16 cellular contexts compared by ENCODE assay signal in the genomic region with DNA sequence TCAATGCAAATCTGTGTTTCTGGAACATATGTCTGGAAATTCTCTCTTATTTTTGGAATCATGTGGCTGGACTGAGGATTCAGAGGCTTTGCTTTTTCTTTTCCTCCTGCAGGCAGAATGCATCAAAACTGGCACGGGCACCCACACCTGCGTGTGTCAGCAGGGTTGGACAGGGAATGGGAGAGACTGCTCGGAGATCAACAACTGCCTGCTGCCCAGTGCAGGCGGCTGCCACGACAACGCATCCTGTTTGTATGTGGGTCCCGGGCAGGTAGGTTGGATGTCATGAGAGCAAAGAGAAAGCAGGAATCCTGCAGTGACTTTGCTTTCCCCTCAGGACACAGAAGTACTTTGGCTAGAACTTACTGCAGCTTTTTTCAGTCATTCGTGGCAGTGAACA.
DNase-seq lines count a peak whose midpoint lies in the region; ATAC-seq and TF ChIP-seq lines count a peak whose summit lies in the region.
"Had no signal": no experiment of that assay in that cellular context is flagged by ENCODE, and none has a peak within 500 bp of the region (broad histone marks: within the 10 kb centered on the region; RNA-seq: fewer than 3 reads in every experiment).

No MANE protein-coding gene starts in this region.

- TF ChIP-seq CTCF in RWPE2 (IDR thresholded peaks at IDR 0.05; ENCODE audit: poor library complexity, severe bottlenecking) (no peak), uterus (IDR thresholded peaks at IDR 0.05) (no peak)

- WGBS in aorta, 2 donors = 59 to 65% methylated on average over 8 of the region's 8 CpGs

- intact Hi-C loops in aorta (cut with DNase I) (no loop called here), uterus (cut with DNase I; ENCODE audit: low total_unique reads) (no loop called here)

- DNase-seq in DMS153 (lab: John Stamatoyannopoulos, UW) (peak; percentile 87), NCI-H1417 treated with DMSO at 0.1 percent for 48 hours (lab: John Stamatoyannopoulos, UW) (peak; percentile 31), RWPE2 (ENCODE audit: low spot score) (no peak), left kidney (ENCODE audit: low read depth, low spot score) (peak; percentile 39), aorta (no peak), LoVo (ENCODE audit: low spot score) (no peak), SKM-1 treated with dmso at 0.1 percent for 144 hours (lab: John Stamatoyannopoulos, UW; ENCODE audit: unreplicated experiment) (no peak), uterus (no peak)
- DNase-seq: CD8-positive, alpha-beta T cell; central memory CD4-positive, alpha-beta T cell; effector memory CD4-positive, alpha-beta T cell; MM.1S; occipital lobe; right cardiac atrium; SJCRH30 had no signal

- no peaks in the 10 kb centered on the region for H3K27me3 ChIP-seq in RWPE2 (ENCODE audit: insufficient read depth, poor library complexity, severe bottlenecking)
- H3K27me3 ChIP-seq in aorta (ENCODE audit: control insufficient read depth in 1 of 2, insufficient read depth in 2 of 2, low read length in 1 of 2) = no peaks in the 10 kb centered on the region
- H3K27me3 ChIP-seq in uterus = no peaks in the 10 kb centered on the region
- H3K27me3 ChIP-seq: SJCRH30 had no signal

- no peaks in the 10 kb centered on the region for H3K4me1 ChIP-seq in RWPE2 (ENCODE audit: insufficient read depth, poor library complexity, severe bottlenecking)
- H3K4me1 ChIP-seq in aorta (ENCODE audit: control insufficient read depth in 1 of 2, insufficient read depth in 2 of 2, low read length in 2 of 2) = no peaks in the 10 kb centered on the region
- no peaks in the 10 kb centered on the region for H3K4me1 ChIP-seq in uterus

- no peaks in the 10 kb centered on the region for H3K9me3 ChIP-seq in RWPE2 (ENCODE audit: severe bottlenecking)
- no peaks in the 10 kb centered on the region for H3K9me3 ChIP-seq in aorta (ENCODE audit: control insufficient read depth, low read length)
- H3K9me3 ChIP-seq in uterus = no peaks in the 10 kb centered on the region
- H3K9me3 ChIP-seq: SJCRH30 had no signal

- ATAC-seq in RWPE2 (ENCODE audit: low read depth) (peak; percentile 41; the same call in 2 of the 3 replicates), aorta (ENCODE audit: low FRiP score) (no peak)
- ATAC-seq: activated CD4-positive, CD25-positive, alpha-beta regulatory T cell treated with anti-CD3 and anti-CD28 coated beads, Interleukin-2, amount 50 U/mL, for 24 hours; CD8-positive, alpha-beta T cell; right cardiac atrium had no signal

- H3K4me3 ChIP-seq in RWPE2 (ENCODE audit: severe bottlenecking) (no peak overlapping the region), aorta (ENCODE audit: low read length in 2 of 2) (no peak overlapping the region), uterus (no peak overlapping the region)
- H3K4me3 ChIP-seq: SJCRH30 had no signal

- H3K36me3 ChIP-seq in RWPE2 (ENCODE audit: low read depth) (no peaks in the 10 kb centered on the region), aorta (ENCODE audit: control insufficient read depth in 1 of 2, insufficient read depth in 2 of 2, low read length in 1 of 2) (no peaks in the 10 kb centered on the region), uterus (no peaks in the 10 kb centered on the region)
- H3K36me3 ChIP-seq: SJCRH30 had no signal

- H3K27ac ChIP-seq in RWPE2 (ENCODE audit: poor library complexity, severe bottlenecking) = no peak overlapping the region
- H3K27ac ChIP-seq in aorta (ENCODE audit: low read depth in 1 of 2, low read length in 2 of 2) = no peak overlapping the region
- no peak overlapping the region for H3K27ac ChIP-seq in uterus
- H3K27ac ChIP-seq: SJCRH30 had no signal

- TF ChIP-seq POLR2A in uterus (IDR thresholded peaks at IDR 0.05) = no peak

Comparison
In these comparisons a context has a peak if more than half of its experiments do, and no peak if none do; other contexts are left out.
1. DNase-seq: peak in DMS153 (single experiment), NCI-H1417 treated with DMSO at 0.1 percent for 48 hours (single experiment) and left kidney (single experiment); none in RWPE2 (single experiment), aorta (0 of 2), LoVo (single experiment), SKM-1 treated with dmso at 0.1 percent for 144 hours (single experiment) and uterus (0 of 2).